Comparison of ENCODE assay signal across 1 cellular context in genomic region chr11:47775240-47775869, GRCh38.
TF ChIP-seq lines count a peak whose summit lies in the region.

No MANE protein-coding gene starts in this region.

TF ChIP-seq in K562, 482 proteins besides CTCF, POLR2A, EP300 and RAD21:
- no peak for TF ChIP-seq ZNF24 (IDR thresholded peaks at IDR 0.05)
- no peak for TF ChIP-seq KAT2B (IDR thresholded peaks at IDR 0.05; ENCODE audit: low read depth, low read length)
- peak; percentile 12; the same call in 1 of the 2 replicates for TF ChIP-seq SPI1 (IDR thresholded peaks at IDR 0.05; ENCODE audit: borderline replicate concordance, low read depth, low read length)
- TF ChIP-seq IFI16 (CRISPR knock-in tag; IDR thresholded peaks at IDR 0.05) = no peak
- no peak for TF ChIP-seq ZNF224 (CRISPR knock-in tag; IDR thresholded peaks at IDR 0.05)
- TF ChIP-seq ZNF217 (CRISPR knock-in tag; IDR thresholded peaks at IDR 0.05) = no peak
- TF ChIP-seq CHAMP1 (IDR thresholded peaks at IDR 0.05) = 0 out of 2 replicates have a peak, but pooled peaks have one; percentile 41
- peak; percentile 34; the same call in 1 of the 2 replicates for TF ChIP-seq NCOR1 (IDR thresholded peaks at IDR 0.05)
- TF ChIP-seq CBFA2T2 (conservative IDR thresholded peaks at IDR 0.05) = peak; percentile 48
- TF ChIP-seq TCF3 (CRISPR knock-in tag; IDR thresholded peaks at IDR 0.05) = peak; percentile 24; the same call in 1 of the 2 replicates
- TF ChIP-seq CBFA2T3 (IDR thresholded peaks at IDR 0.05) = peak; percentile 69
- TF ChIP-seq ZBTB34 (CRISPR knock-in tag; IDR thresholded peaks at IDR 0.05) = no peak
- 0 out of 4 replicates have a peak, but pooled peaks of 1 of the 2 experiments have one; percentile 18 for TF ChIP-seq MNT (conservative IDR thresholded peaks at IDR 0.05)
- no peak for TF ChIP-seq JUND (IDR thresholded peaks at IDR 0.05; ENCODE audit: borderline replicate concordance, low read depth, low read length)
- no peak for TF ChIP-seq JUND (tag; IDR thresholded peaks at IDR 0.05; ENCODE audit: borderline replicate concordance, low read depth, low read length)
- TF ChIP-seq ZBED1 (IDR thresholded peaks at IDR 0.05) = no peak
- TF ChIP-seq TOE1 (IDR thresholded peaks at IDR 0.05; ENCODE audit: borderline replicate concordance) = no peak
- TF ChIP-seq TOE1 (CRISPR knock-in tag; IDR thresholded peaks at IDR 0.05; ENCODE audit: borderline replicate concordance, low read depth) = no peak
- 0 out of 2 replicates have a peak, but pooled peaks have one; percentile 24 for TF ChIP-seq MAX (CRISPR knock-in tag; IDR thresholded peaks at IDR 0.05)
- TF ChIP-seq TAL1 (IDR thresholded peaks at IDR 0.05) = peak; percentile 18; the same call in 1 of the 2 replicates
